8 cellular contexts compared by ENCODE assay signal in genomic region chr4:121801715-121802075, GRCh38. TPM values are rescaled to one million over a fixed set of nuclear protein-coding genes. Genes with fewer than 3 reads are reported as not detected.
A peak's percentile ranks its signal among the peaks of the same experiment; 100 is the strongest.
DNase-seq lines count a peak whose midpoint lies in the region; ATAC-seq, FAIRE-seq and TF ChIP-seq lines count a peak whose summit lies in the region.

No MANE protein-coding gene starts in this region.

- H3K9me3 Mint-ChIP-seq in brain = peaks cover 0 to 6% (median 0%) of the 10 kb centered on the region in 5 experiments

- H3K36me3 ChIP-seq in heart right ventricle (peaks cover 0 to 45% (median 18%) of the 10 kb centered on the region in 9 donors), mesodermal cell (ENCODE audit: control insufficient read depth, insufficient read depth, low read length) (peaks cover 40% of the 10 kb centered on the region), urinary bladder (ENCODE audit: insufficient read depth) (peaks cover 2% of the 10 kb centered on the region)

- peaks cover 0 to 27% (median 10%) of the 10 kb centered on the region in 9 donors for H3K4me1 ChIP-seq in heart right ventricle
- no peaks in the 10 kb centered on the region for H3K4me1 ChIP-seq in mesodermal cell (ENCODE audit: control insufficient read depth, insufficient read depth, low read length, poor library complexity, severe bottlenecking)
- H3K4me1 ChIP-seq in urinary bladder (ENCODE audit: insufficient read depth) = no peaks in the 10 kb centered on the region

- ATAC-seq in heart right ventricle (peak in 1 of 8 donors; percentile 14), left ventricle myocardium superior (no peak), GM18873 (IDR thresholded peaks at IDR 0.05; ENCODE audit: low FRiP score, unreplicated experiment) (no peak), esophagus mucosa (no peak)

- TF ChIP-seq CTCF in heart right ventricle (IDR thresholded peaks at IDR 0.05) (no peak), brain (conservative IDR thresholded peaks at IDR 0.05) (no peak)

- peak overlapping the region; percentile 87 to 91 (median 90) for H3K4me3 Mint-ChIP-seq in brain

- TF ChIP-seq POLR2A in GM12892 (IDR thresholded peaks at IDR 0.05; ENCODE audit: low read depth, low read length) = no peak

- DNase-seq in heart right ventricle = no peak
- DNase-seq in left ventricle myocardium superior = no peak
- no peak for DNase-seq in GM12892 (ENCODE audit: insufficient read length)

- peak overlapping the region in 9 of 10 donors; percentile 84 to 94 (median 89) for H3K27ac ChIP-seq in heart right ventricle
- H3K27ac ChIP-seq in mesodermal cell (ENCODE audit: low read depth, low read length, severe bottlenecking) = no peak overlapping the region
- H3K27ac ChIP-seq in urinary bladder (ENCODE audit: low read depth) = no peak overlapping the region

- H3K4me3 ChIP-seq in heart right ventricle (peak overlapping the region; percentile 76 to 94 (median 83)), mesodermal cell (ENCODE audit: extremely low read depth, insufficient read depth, low read length, poor library complexity, severe bottlenecking) (peak overlapping the region; percentile 71), urinary bladder (ENCODE audit: low read depth, low read length) (peak overlapping the region; percentile 74)

- no peaks in the 10 kb centered on the region for H3K27me3 ChIP-seq in heart right ventricle

- H3K27ac Mint-ChIP-seq in brain = peak overlapping the region; percentile 96 to 98 (median 96)

- 20 to 23% methylated on average over 4 of the region's 4 CpGs for WGBS in heart right ventricle, 2 donors
- 8 to 15% methylated on average over 3 of the region's 4 CpGs for WGBS in mesodermal cell (ENCODE audit: insufficient coverage in 2 of 2), 2 experiments
- WGBS in urinary bladder = 17% methylated on average over 4 of the region's 4 CpGs

- no peaks in the 10 kb centered on the region for H3K9me3 ChIP-seq in heart right ventricle
- no peaks in the 10 kb centered on the region for H3K9me3 ChIP-seq in mesodermal cell (ENCODE audit: control insufficient read depth, low read length)

- peaks cover 29% of the 10 kb centered on the region for H3K36me3 Mint-ChIP-seq in brain

- intact Hi-C loops in heart right ventricle (cut with DNase I) = loop anchor here in 2 of 10 donors (10.0 kb wide), 2 partner anchors 117 to 353 kb away; partner anchors contain the start of gene BLTP1 (in 1 of the 2)
- intact Hi-C loops in left ventricle myocardium superior (cut with micrococcal nuclease) = no loop called here

- H3K27me3 Mint-ChIP-seq in brain = peaks cover 7% of the 10 kb centered on the region

- no peak for FAIRE-seq in GM12892 (lab: Jason Lieb, UNC)

- H3K4me1 Mint-ChIP-seq in brain = peaks cover 38% of the 10 kb centered on the region

RNA-seq across cellular contexts. Expression of gene EXOSC9, which starts 0.6 kb away (rescaled TPM):
- total RNA-seq in heart right ventricle (10 to 100 TPM; 10.7 to 15.4 (median 13.1) TPM), left ventricle myocardium superior (9.4 TPM), urinary bladder (30.1 TPM), esophagus mucosa (12.8 TPM)
- polyA plus RNA-seq in heart right ventricle (10 to 100 TPM; 26.6 to 29.2 TPM), brain (ENCODE audit: insufficient read depth, low read depth, low replicate concordance) (15.0 TPM), urinary bladder (20.3 TPM)
- polyA plus RNA-seq in mesodermal cell (2013, experiment 1 of 2) = 43.4 TPM
- 43.8 TPM for polyA plus RNA-seq in mesodermal cell (2013, experiment 2 of 2)
- polyA plus RNA-seq in GM12892 (2012; ENCODE audit: missing spikeins) = 68.8 TPM

RNA-seq across cellular contexts. Expression of gene CCNA2, which starts 22.0 kb away (rescaled TPM):
- total RNA-seq in heart right ventricle (1 to 10 TPM in 2 of 10 donors, under 1 TPM in 6, not detected in 2; 0.07 to 5.8 (median 0.45) TPM), left ventricle myocardium superior (0.82 TPM), urinary bladder (34.3 TPM), esophagus mucosa (22.1 TPM)
- polyA plus RNA-seq in heart right ventricle (1 to 10 TPM in 1 of 2 donors, under 1 TPM in 1; 0.42 to 1.2 TPM), brain (ENCODE audit: insufficient read depth, low read depth, low replicate concordance) (16.8 TPM), urinary bladder (0.94 TPM)
- polyA plus RNA-seq in mesodermal cell (2013, experiment 1 of 2) = 75.8 TPM
- polyA plus RNA-seq in mesodermal cell (2013, experiment 2 of 2) = 97.1 TPM
- polyA plus RNA-seq in GM12892 (2012; ENCODE audit: missing spikeins) = 35.5 TPM

RNA-seq across cellular contexts. Expression of gene SMIM43, which starts 36.7 kb away (rescaled TPM):
- under 1 TPM in 2 of 10 donors, not detected in 8; 0.09 to 0.15 TPM for total RNA-seq in heart right ventricle
- 1 to 10 TPM in 1 of 2 donors, not detected in 1; 1.3 TPM for polyA plus RNA-seq in heart right ventricle
- not detected for total RNA-seq in left ventricle myocardium superior
- 2.4 TPM for polyA plus RNA-seq in brain (ENCODE audit: insufficient read depth, low read depth, low replicate concordance)
- polyA plus RNA-seq in mesodermal cell (2013, experiment 1 of 2) = not detected
- not detected for polyA plus RNA-seq in mesodermal cell (2013, experiment 2 of 2)
- 0.21 TPM for total RNA-seq in urinary bladder
- 0.25 TPM for polyA plus RNA-seq in urinary bladder
- not detected for polyA plus RNA-seq in GM12892 (2012; ENCODE audit: missing spikeins)
- total RNA-seq in esophagus mucosa = not detected

Comparison
In these comparisons a context has a peak if more than half of its experiments do, and no peak if none do; other contexts are left out.
1. H3K27ac ChIP-seq: peak in heart right ventricle (9 of 10); none in mesodermal cell (single experiment) and urinary bladder (single experiment).
2. Peak in every context shown above with its lines, with median percentiles within 50 percentile points of each other: H3K4me3 ChIP-seq.